16 cellular contexts compared by ENCODE assay signal in the genomic region with DNA sequence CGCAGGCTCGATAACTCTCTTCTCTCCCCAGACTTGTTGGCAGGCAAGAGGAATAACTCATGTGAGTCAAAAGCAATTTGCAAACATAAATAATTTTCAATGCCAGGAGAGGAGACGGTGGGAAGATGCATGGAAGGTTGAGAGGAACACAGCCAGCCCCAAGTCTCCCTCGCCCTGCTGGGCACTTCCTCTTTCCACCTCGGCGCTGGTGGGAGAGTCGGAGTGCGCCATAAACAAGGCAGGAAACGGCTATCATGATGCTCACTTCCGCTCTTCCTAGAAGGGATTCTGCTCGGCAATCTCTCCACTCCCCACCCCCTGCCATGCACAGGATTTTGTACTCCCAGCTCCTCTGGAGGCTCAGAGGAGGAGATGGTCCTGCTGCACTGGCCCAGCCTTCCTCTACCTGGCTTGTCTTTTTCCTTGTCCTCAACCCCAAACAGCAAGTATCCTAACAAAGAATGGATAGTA. TPM values are rescaled to one million over a fixed set of nuclear protein-coding genes. Genes with fewer than 3 reads are reported as not detected.
DNase-seq lines count a peak whose midpoint lies in the region; ATAC-seq, FAIRE-seq and TF ChIP-seq lines count a peak whose summit lies in the region.
"Had no signal": no experiment of that assay in that cellular context is flagged by ENCODE, and none has a peak within 500 bp of the region (broad histone marks: within the 10 kb centered on the region; RNA-seq: fewer than 3 reads in every experiment).

No MANE protein-coding gene starts in this region.

- H3K4me1 ChIP-seq in astrocyte (ENCODE audit: insufficient read depth, low read length): no peaks in the 10 kb centered on the region

- no peaks in the 10 kb centered on the region for H3K9me3 ChIP-seq in astrocyte (ENCODE audit: insufficient read depth, low read depth, low read length)
- H3K9me3 ChIP-seq: esophagus muscularis mucosa had no signal

- H2AFZ ChIP-seq in astrocyte (ENCODE audit: low read depth, low read length): no peak overlapping the region
- H2AFZ ChIP-seq: hepatocyte had no signal

- H3K27ac Mint-ChIP-seq in astrocyte (ENCODE audit: unreplicated experiment): no peak overlapping the region
- H3K27ac Mint-ChIP-seq: activated naive CD8-positive, alpha-beta T cell had no signal

- TF ChIP-seq CTCF in astrocyte (IDR thresholded peaks at IDR 0.05; ENCODE audit: insufficient read depth, low read depth, low read length): no peak

- no peak for FAIRE-seq in astrocyte (lab: Jason Lieb, UNC)

- no peaks in the 10 kb centered on the region for H3K36me3 Mint-ChIP-seq in astrocyte (ENCODE audit: low read depth, unreplicated experiment)
- H3K36me3 Mint-ChIP-seq: activated naive CD8-positive, alpha-beta T cell had no signal

- peaks cover 2% of the 10 kb centered on the region for H3K27me3 ChIP-seq in astrocyte (ENCODE audit: insufficient read depth, low read length)
- H3K27me3 ChIP-seq: hepatocyte had no signal

- no peaks in the 10 kb centered on the region for H3K36me3 ChIP-seq in astrocyte (ENCODE audit: insufficient read depth, low read length)
- H3K36me3 ChIP-seq: esophagus muscularis mucosa had no signal

- peak; percentile 83 for DNase-seq in SIG-M5 treated with dmso at 0.1 percent for 504 hours (lab: John Stamatoyannopoulos, UW; ENCODE audit: unreplicated experiment)
- no peak for DNase-seq in SIG-M5 (lab: John Stamatoyannopoulos, UW)
- DNase-seq in NOMO-1 treated with DMSO at 0.1 percent for 48 hours (lab: John Stamatoyannopoulos, UW; ENCODE audit: unreplicated experiment): peak; percentile 61
- no peak for DNase-seq in astrocyte (ENCODE audit: low read depth)
- DNase-seq in retina: peak; percentile 1
- no peak for DNase-seq in NCI-H2029 treated with DMSO at 0.1 percent for 48 hours (lab: John Stamatoyannopoulos, UW)
- DNase-seq in cortex of kidney (lab: John Stamatoyannopoulos, UW): no peak
- DNase-seq: left cardiac atrium, NCI-H1417, NCI-H524 treated with DMSO at 0.1 percent for 48 hours had no signal

- H4K20me1 ChIP-seq in astrocyte (ENCODE audit: insufficient read depth, low read length): no peaks in the 10 kb centered on the region

- H3K4me1 Mint-ChIP-seq in astrocyte (ENCODE audit: low read depth, unreplicated experiment): peaks cover 6% of the 10 kb centered on the region

- H3K4me2 ChIP-seq in astrocyte (ENCODE audit: low read length): peak overlapping the region; percentile 13
- H3K4me2 ChIP-seq: hepatocyte had no signal

- H3K27ac ChIP-seq in astrocyte (ENCODE audit: low read depth, low read length): no peak overlapping the region
- H3K27ac ChIP-seq: 22Rv1, esophagus muscularis mucosa, hepatocyte, RWPE1 had no signal

- H3K4me3 Mint-ChIP-seq in astrocyte (ENCODE audit: unreplicated experiment): no peak overlapping the region
- H3K4me3 Mint-ChIP-seq: activated naive CD8-positive, alpha-beta T cell had no signal

- no peaks in the 10 kb centered on the region for H3K79me2 ChIP-seq in astrocyte (ENCODE audit: insufficient read depth, low read length)
- H3K79me2 ChIP-seq: hepatocyte had no signal

- ATAC-seq in GM18520 (IDR thresholded peaks at IDR 0.05; ENCODE audit: unreplicated experiment): no peak

- peaks cover 6% of the 10 kb centered on the region for H3K9me3 Mint-ChIP-seq in astrocyte (ENCODE audit: unreplicated experiment)

- H3K9ac ChIP-seq in astrocyte (ENCODE audit: low read length): no peak overlapping the region

- no peak overlapping the region for H3K4me3 ChIP-seq in astrocyte (ENCODE audit: insufficient read depth, low read depth, low read length)
- H3K4me3 ChIP-seq: esophagus muscularis mucosa, hepatocyte had no signal

- peaks cover 52% of the 10 kb centered on the region for H3K27me3 Mint-ChIP-seq in astrocyte (ENCODE audit: low read depth, unreplicated experiment)

RNA-seq across cellular contexts. Expression of a gene that starts 13.0 kb away (rescaled TPM):
- 12.6 and 16.9 TPM in 2 replicates for total RNA-seq in astrocyte

RNA-seq across cellular contexts. Expression of a gene that starts 29.4 kb away (rescaled TPM):
- total RNA-seq in astrocyte: 2.5 and 3.4 TPM in 2 replicates

RNA-seq across cellular contexts. Expression of a gene that starts 48.3 kb away (rescaled TPM):
- total RNA-seq in astrocyte: 3.9 and 6.7 TPM in 2 replicates

Comparison
In these comparisons a context has a peak if more than half of its experiments do, and no peak if none do; other contexts are left out.
1. DNase-seq: peak in SIG-M5 treated with dmso at 0.1 percent for 504 hours (single experiment), NOMO-1 treated with DMSO at 0.1 percent for 48 hours (single experiment) and retina (single experiment); none in SIG-M5 (single experiment), astrocyte (single experiment), NCI-H2029 treated with DMSO at 0.1 percent for 48 hours (single experiment) and cortex of kidney (single experiment).